In genomic region chr3:71055602-71056001, GRCh38 we compare ENCODE assay signal across 13 cellular contexts.
DNase-seq lines count a peak whose midpoint lies in the region; ATAC-seq and TF ChIP-seq lines count a peak whose summit lies in the region.
"Had no signal": no experiment of that assay in that cellular context is flagged by ENCODE, and none has a peak within 500 bp of the region (broad histone marks: within the 10 kb centered on the region; RNA-seq: fewer than 3 reads in every experiment).

No MANE protein-coding gene starts in this region.

- H3K27me3 ChIP-seq in SK-N-SH (ENCODE audit: insufficient read depth), result no peaks in the 10 kb centered on the region
- no peaks in the 10 kb centered on the region for H3K27me3 ChIP-seq in iPS-20b (ENCODE audit: insufficient read depth, low read length)

- DNase-seq in SK-N-SH (no peak), brain pericyte (ENCODE audit: low read depth, low spot score) (peak; percentile 75), stromal cell of bone marrow (ENCODE audit: low read depth) (peak; percentile 73), GF-D8 (lab: John Stamatoyannopoulos, UW) (no peak)
- DNase-seq: 8988T; DMS79 treated with DMSO at 0.1 percent for 48 hours; GOT3; NCI-H1092 treated with DMSO at 0.1 percent for 48 hours; stimulated activated naive B cell treated with anti-CD40 and anti-IgM and Interleukin-4, amounts not matched to agents 10 μg/mL and 1 μg/mL and 100 μg/mL, for 72 hours had no signal

- peak overlapping the region; percentile 38 for H3K4me2 ChIP-seq in SK-N-SH

- no peak for TF ChIP-seq EP300 in SK-N-SH (IDR thresholded peaks at IDR 0.05; ENCODE audit: borderline replicate concordance in 1 of 2, low read depth in 1 of 2, low read length in 1 of 2)

- H2AFZ ChIP-seq in SK-N-SH (ENCODE audit: low read depth), result no peak overlapping the region

- H3F3A ChIP-seq in SK-N-SH (replicated peaks; ENCODE audit: insufficient read depth), result peaks cover 31% of the 10 kb centered on the region

- WGBS in SK-N-SH (ENCODE audit: low lambda C conversion rate), result 45% methylated on average over 6 of the region's 6 CpGs

- no peaks in the 10 kb centered on the region for H4K20me1 ChIP-seq in SK-N-SH (ENCODE audit: insufficient read depth)

- H3K4me3 ChIP-seq in SK-N-SH (ENCODE audit: low read depth in 2 of 2, low read length in 1 of 2) (no peak overlapping the region), iPS-20b (ENCODE audit: low read length) (peak overlapping the region; percentile 11; the same call in 1 of the 2 replicates)

- POLR2A ChIA-PET in SK-N-SH (lab: Yijun Ruan, JAX), result no interaction called here

- peaks cover 50 to 72% of the 10 kb centered on the region in 2 experiments for H3K4me1 ChIP-seq in SK-N-SH (ENCODE audit: control insufficient read depth in 1 of 2, insufficient read depth in 2 of 2, low read depth in 1 of 2, low read length in 1 of 2)
- peaks cover 85% of the 10 kb centered on the region for H3K4me1 ChIP-seq in iPS-20b (ENCODE audit: insufficient read depth, low read length)

- peak overlapping the region; percentile 39 to 97; a peak in 3 of 4 replicates for H3K27ac ChIP-seq in SK-N-SH (ENCODE audit: low read depth in 2 of 2, low read length in 1 of 2)
- no peak overlapping the region for H3K27ac ChIP-seq in iPS-20b (ENCODE audit: low read length)

- H3K9me2 ChIP-seq in SK-N-SH, result no peaks in the 10 kb centered on the region

- peak overlapping the region; percentile 61; the same call in 1 of the 2 replicates for H3K9ac ChIP-seq in SK-N-SH
- H3K9ac ChIP-seq in iPS-20b (ENCODE audit: low read depth, low read length), result no peak overlapping the region; the same call in 1 of the 2 replicates

- peaks cover 12 to 29% of the 10 kb centered on the region in 2 experiments for H3K36me3 ChIP-seq in SK-N-SH (replicated peaks in 1 of 2; ENCODE audit: control insufficient read depth in 1 of 2, insufficient read depth in 2 of 2, low read length in 1 of 2)
- H3K36me3 ChIP-seq in iPS-20b (ENCODE audit: insufficient read depth, low read depth, low read length), result peaks cover 9% of the 10 kb centered on the region; the same call in 1 of the 2 replicates

- H3K79me2 ChIP-seq in SK-N-SH (ENCODE audit: insufficient read depth), result peaks cover 100% of the 10 kb centered on the region

- no peak for TF ChIP-seq CTCF in SK-N-SH (IDR thresholded peaks at IDR 0.05)

- TF ChIP-seq RAD21 in SK-N-SH (IDR thresholded peaks at IDR 0.05; ENCODE audit: low read length), result no peak

- H3K9me3 ChIP-seq in SK-N-SH (no peaks in the 10 kb centered on the region), iPS-20b (ENCODE audit: insufficient read depth, low read depth, low read length) (no peaks in the 10 kb centered on the region)

- CTCF ChIA-PET in SK-N-SH (lab: Yijun Ruan, JAX), result interaction anchor here (0.6 kb wide), 1 partner anchor 129 kb away, joined by 3 read pairs; no protein-coding TSS in a partner anchor

- ATAC-seq in SK-N-SH treated with all-trans-retinoic acid at 6 μM for 48 hours (no peak), GM18867 (IDR thresholded peaks at IDR 0.05; ENCODE audit: unreplicated experiment) (no peak), HG02798 (IDR thresholded peaks at IDR 0.05; ENCODE audit: poor library complexity, unreplicated experiment) (no peak)
- ATAC-seq: stimulated activated naive B cell treated with anti-CD40 and anti-IgM and Interleukin-4, amounts not matched to agents 10 μg/mL and 1 μg/mL and 100 μg/mL, for 72 hours had no signal

TF ChIP-seq in SK-N-SH, 30 proteins besides CTCF, POLR2A, EP300 and RAD21:
- TF ChIP-seq RXRA (IDR thresholded peaks at IDR 0.05; ENCODE audit: borderline replicate concordance, low read depth), result no peak
- TF ChIP-seq TCF12 (IDR thresholded peaks at IDR 0.05), result peak; percentile 4; the same call in 1 of the 2 replicates
- peak; percentile 51; the same call in 1 of the 2 replicates for TF ChIP-seq NFIC (IDR thresholded peaks at IDR 0.05; ENCODE audit: borderline replicate concordance)
TF ChIP-seq in SK-N-SH: peak in this region for 2.

TF ChIP-seq in SK-N-SH treated with all-trans-retinoic acid at 6 μM for 48 hours, 23 proteins besides CTCF, POLR2A, EP300 and RAD21:
- TF ChIP-seq ZNF70 (CRISPR knock-in tag; IDR thresholded peaks at IDR 0.05) (no peak), OSR1 (CRISPR knock-in tag; IDR thresholded peaks at IDR 0.05) (no peak), GLIS3 (CRISPR knock-in tag; IDR thresholded peaks at IDR 0.05) (no peak), PPARA (CRISPR knock-in tag; IDR thresholded peaks at IDR 0.05; ENCODE audit: borderline replicate concordance) (no peak), ZNF8 (CRISPR knock-in tag; IDR thresholded peaks at IDR 0.05) (no peak), ZFP3 (CRISPR knock-in tag; IDR thresholded peaks at IDR 0.05) (no peak), ZNF565 (CRISPR knock-in tag; conservative IDR thresholded peaks at IDR 0.05; ENCODE audit: low read depth) (no peak), ARNTL (CRISPR knock-in tag; IDR thresholded peaks at IDR 0.05; ENCODE audit: borderline replicate concordance, low read depth) (no peak), CSDC2 (CRISPR knock-in tag; IDR thresholded peaks at IDR 0.05) (no peak), SNAI2 (CRISPR knock-in tag; IDR thresholded peaks at IDR 0.05) (no peak)

Comparison
In these comparisons a context has a peak if more than half of its experiments do, and no peak if none do; other contexts are left out.
1. DNase-seq: peak in brain pericyte (single experiment) and stromal cell of bone marrow (single experiment); none in SK-N-SH (single experiment) and GF-D8 (single experiment).